19 cellular contexts compared by ENCODE assay signal in the genomic region with DNA sequence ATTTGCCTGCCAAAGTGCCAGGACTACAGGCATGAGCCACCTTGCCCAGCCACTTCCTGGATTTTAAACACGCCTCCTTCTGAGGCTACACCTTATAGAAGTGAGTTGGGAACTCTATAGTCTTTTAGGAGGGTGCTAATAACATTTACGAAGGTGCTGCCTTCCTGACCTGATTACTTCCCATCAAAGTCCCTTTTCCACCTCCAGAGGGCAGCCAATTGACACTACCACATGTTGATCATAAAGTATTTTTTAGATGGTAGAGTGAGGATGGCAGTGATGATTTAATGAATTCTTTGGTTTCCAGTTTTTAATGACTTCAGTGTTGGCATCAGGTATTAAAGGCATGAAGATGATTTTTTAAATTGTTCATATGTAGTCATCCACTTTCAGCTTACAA.
"Had no signal": no experiment of that assay in that cellular context is flagged by ENCODE, and none has a peak within 500 bp of the region (broad histone marks: within the 10 kb centered on the region; RNA-seq: fewer than 3 reads in every experiment).

No MANE protein-coding gene starts in this region.

- ATAC-seq: left ventricle myocardium superior; lower lobe of right lung; naive thymus-derived CD8-positive, alpha-beta T cell; psoas muscle; right cardiac atrium; stimulated activated effector memory CD8-positive, alpha-beta T cell treated with anti-CD3 and anti-CD28 coated beads, Interleukin-12 subunit alpha, Interleukin-12 subunit beta, amount 100 ng/mL, for 72 hours had no signal

- H3K4me3 ChIP-seq: dorsolateral prefrontal cortex, lower lobe of right lung, psoas muscle, sigmoid colon, stomach, tibial artery had no signal

- H3K36me3 ChIP-seq: lower lobe of right lung, sigmoid colon, stomach, tibial artery had no signal

- H3K27ac ChIP-seq: dorsolateral prefrontal cortex, lower lobe of right lung, psoas muscle, sigmoid colon, stomach, tibial artery had no signal

- H3K4me1 ChIP-seq: lower lobe of right lung, psoas muscle, sigmoid colon, stomach, tibial artery had no signal

- H3K27me3 ChIP-seq: dorsolateral prefrontal cortex, sigmoid colon, stomach, tibial artery had no signal

- DNase-seq: cortex of kidney; dorsolateral prefrontal cortex; effector CD4-positive, alpha-beta T cell; hypothalamus; left ventricle myocardium superior; lower lobe of right lung; naive thymus-derived CD8-positive, alpha-beta T cell; nephron progenitor cell; nucleus accumbens; posterior cingulate gyrus; psoas muscle; right cardiac atrium; sigmoid colon; stimulated activated CD4-positive, alpha-beta T cell treated with anti-CD3 and anti-CD28 coated beads, Interleukin-2, amount 100 ng/mL, for 24 hours; stimulated activated CD4-positive, alpha-beta T cell treated with anti-CD3 and anti-CD28 coated beads, Interleukin-4, amount 100 ng/mL, for 24 hours; stimulated activated naive CD4-positive, alpha-beta T cell treated with Interleukin-2 at 50 U/mL for 16 hours; stomach; tibial artery had no signal

- H3K9me3 ChIP-seq: lower lobe of right lung, psoas muscle, sigmoid colon, stomach, tibial artery had no signal
